12 cellular contexts compared by ENCODE assay signal in the genomic region with DNA sequence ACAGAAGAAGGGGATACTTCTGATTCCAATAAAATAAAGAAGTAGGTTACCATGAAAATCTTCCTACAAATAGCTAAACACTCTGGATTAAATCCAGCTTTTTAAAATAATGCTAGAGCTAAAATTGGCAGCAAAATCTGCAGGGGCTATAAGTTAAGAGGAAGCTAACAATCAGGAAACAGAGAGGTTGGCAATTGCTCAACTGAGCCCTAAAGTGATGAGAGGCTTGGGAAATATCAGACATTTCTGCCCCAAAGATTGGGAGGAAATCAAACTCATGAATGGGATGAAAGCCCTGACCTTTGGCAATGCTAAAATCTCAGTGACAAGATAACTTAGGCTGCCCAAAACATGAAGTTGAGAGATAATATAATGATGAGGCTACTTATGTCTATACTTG.
DNase-seq lines count a peak whose midpoint lies in the region; ATAC-seq lines count a peak whose summit lies in the region.
"Had no signal": no experiment of that assay in that cellular context is flagged by ENCODE, and none has a peak within 500 bp of the region (broad histone marks: within the 10 kb centered on the region; RNA-seq: fewer than 3 reads in every experiment).

No MANE protein-coding gene starts in this region.

- DNase-seq in SIG-M5 treated with dmso at 0.1 percent for 504 hours (lab: John Stamatoyannopoulos, UW; ENCODE audit: unreplicated experiment) (peak; percentile 29), SIG-M5 (lab: John Stamatoyannopoulos, UW) (no peak), Kasumi-1 (lab: John Stamatoyannopoulos, UW) (peak; percentile 30 to 33), dermis microvascular lymphatic vessel endothelial cell (ENCODE audit: low read depth in 2 of 2) (peak; percentile 29 to 38), AG08396 (ENCODE audit: low spot score) (no peak)
- DNase-seq in stimulated activated naive CD8-positive, alpha-beta T cell treated with anti-CD3 and anti-CD28 coated beads, Interleukin-15, Interleukin-2, amounts not matched to agents 100 U/mL and 50 U/mL, for 24 hours: no peak
- DNase-seq: CD4-positive, alpha-beta memory T cell; DMS153; DMS79; GF-D8; H9; IMR-90 had no signal

- no peak for ATAC-seq in stimulated activated naive CD8-positive, alpha-beta T cell treated with anti-CD3 and anti-CD28 coated beads, Interleukin-15, Interleukin-2, amounts not matched to agents 100 U/mL and 50 U/mL, for 24 hours

Comparison
In these comparisons a context has a peak if more than half of its experiments do, and no peak if none do; other contexts are left out.
1. DNase-seq: peak in SIG-M5 treated with dmso at 0.1 percent for 504 hours (single experiment), Kasumi-1 (2 of 2) and dermis microvascular lymphatic vessel endothelial cell (2 of 2); none in SIG-M5 (single experiment), AG08396 (single experiment) and stimulated activated naive CD8-positive, alpha-beta T cell treated with anti-CD3 and anti-CD28 coated beads, Interleukin-15, Interleukin-2, amounts not matched to agents 100 U/mL and 50 U/mL, for 24 hours (single experiment).